In the genomic region with DNA sequence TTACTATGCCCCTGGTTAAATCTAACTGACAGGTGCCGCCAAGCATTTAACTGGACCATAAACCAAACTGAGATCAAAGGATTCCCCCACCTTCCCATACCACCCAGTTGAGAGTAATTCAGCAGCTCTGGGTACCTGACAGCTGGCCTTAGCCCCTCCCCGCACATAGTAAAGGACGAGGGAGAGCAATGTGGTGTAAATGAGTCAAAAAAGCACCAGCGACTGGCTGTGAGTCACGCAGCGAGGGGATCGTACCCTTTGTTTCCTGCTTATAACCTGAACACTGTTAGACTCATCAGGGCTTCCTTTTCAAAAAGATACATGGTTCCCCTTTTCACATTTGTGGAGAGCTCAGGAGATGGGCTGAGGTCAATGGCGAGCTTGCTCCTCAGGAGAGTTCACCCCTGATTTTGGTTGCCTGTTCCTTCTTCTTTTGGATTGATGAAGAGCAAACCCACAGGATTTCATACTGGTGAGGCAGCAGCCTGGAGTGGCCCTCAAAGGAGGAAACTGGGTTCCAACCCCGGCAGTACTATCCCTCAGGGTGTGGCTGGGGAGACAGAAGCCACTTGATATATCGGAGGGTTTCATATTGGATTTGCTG, we compare ENCODE assay signal across 7 cellular contexts.
A peak's percentile ranks its signal among the peaks of the same experiment; 100 is the strongest.
DNase-seq lines count a peak whose midpoint lies in the region; ATAC-seq and TF ChIP-seq lines count a peak whose summit lies in the region.

No MANE protein-coding gene starts in this region.

- ATAC-seq in GM19324 (IDR thresholded peaks at IDR 0.05; ENCODE audit: low FRiP score, unreplicated experiment): peak; percentile 55
- peak; percentile 61 for ATAC-seq in HG03108 (IDR thresholded peaks at IDR 0.05; ENCODE audit: unreplicated experiment)

- TF ChIP-seq CTCF in choroid plexus epithelial cell (conservative IDR thresholded peaks at IDR 0.05; ENCODE audit: low read depth, low read length): no peak

- peaks cover 54% of the 10 kb centered on the region for H3K4me1 Mint-ChIP-seq in T-helper 1 cell treated with Interleukin-12 subunit alpha and Interleukin-12 subunit beta and Interleukin-4 antibody, amounts not matched to agents 30 μg/mL and 1 μg/mL, for 36 hours (ENCODE audit: low read depth)

- H3K27ac Mint-ChIP-seq in T-helper 1 cell treated with Interleukin-12 subunit alpha and Interleukin-12 subunit beta and Interleukin-4 antibody, amounts not matched to agents 30 μg/mL and 1 μg/mL, for 36 hours: peak overlapping the region; percentile 95

- H3K4me3 ChIP-seq in choroid plexus epithelial cell (ENCODE audit: low read depth, low read length): no peak overlapping the region

- H3K36me3 Mint-ChIP-seq in T-helper 1 cell treated with Interleukin-12 subunit alpha and Interleukin-12 subunit beta and Interleukin-4 antibody, amounts not matched to agents 30 μg/mL and 1 μg/mL, for 36 hours (ENCODE audit: low read depth): peaks cover 17% of the 10 kb centered on the region

- no peaks in the 10 kb centered on the region for H3K27me3 Mint-ChIP-seq in T-helper 1 cell treated with Interleukin-12 subunit alpha and Interleukin-12 subunit beta and Interleukin-4 antibody, amounts not matched to agents 30 μg/mL and 1 μg/mL, for 36 hours (ENCODE audit: low read depth)

- DNase-seq in choroid plexus epithelial cell (ENCODE audit: low read depth): peak; percentile 40
- peak; percentile 82 for DNase-seq in stimulated activated CD4-positive, alpha-beta T cell treated with anti-CD3 and anti-CD28 coated beads, Interleukin-4, amount 100 ng/mL, for 24 hours
- DNase-seq in epidermal melanocyte (ENCODE audit: insufficient read length, low spot score): no peak
- DNase-seq in DMS79 treated with DMSO at 0.1 percent for 48 hours (lab: John Stamatoyannopoulos, UW): no peak

- H3K9me3 Mint-ChIP-seq in T-helper 1 cell treated with Interleukin-12 subunit alpha and Interleukin-12 subunit beta and Interleukin-4 antibody, amounts not matched to agents 30 μg/mL and 1 μg/mL, for 36 hours: peaks cover 6% of the 10 kb centered on the region

- H3K4me3 Mint-ChIP-seq in T-helper 1 cell treated with Interleukin-12 subunit alpha and Interleukin-12 subunit beta and Interleukin-4 antibody, amounts not matched to agents 30 μg/mL and 1 μg/mL, for 36 hours: peak overlapping the region; percentile 71

Comparison
In these comparisons a context has a peak if more than half of its experiments do, and no peak if none do; other contexts are left out.
1. DNase-seq: peak in choroid plexus epithelial cell (single experiment) and stimulated activated CD4-positive, alpha-beta T cell treated with anti-CD3 and anti-CD28 coated beads, Interleukin-4, amount 100 ng/mL, for 24 hours (single experiment); none in epidermal melanocyte (single experiment) and DMS79 treated with DMSO at 0.1 percent for 48 hours (single experiment).